In genomic region chr2:63654959-63655358, GRCh38 we compare ENCODE assay signal across 14 cellular contexts.
A peak's percentile ranks its signal among the peaks of the same experiment; 100 is the strongest.
DNase-seq lines count a peak whose midpoint lies in the region; ATAC-seq and TF ChIP-seq lines count a peak whose summit lies in the region.
"Had no signal": no experiment of that assay in that cellular context is flagged by ENCODE, and none has a peak within 500 bp of the region (broad histone marks: within the 10 kb centered on the region; RNA-seq: fewer than 3 reads in every experiment).

No MANE protein-coding gene starts in this region.

- no peak overlapping the region for H3K4me3 Mint-ChIP-seq in HFFc6
- H3K4me3 Mint-ChIP-seq: activated CD4-positive, alpha-beta T cell treated with anti-CD3 and anti-CD28 coated beads, Interleukin-2, amount 10 ng/mL, durations not matched to agents 7 days and 5 days; naive thymus-derived CD4-positive, alpha-beta T cell had no signal

- peaks cover 22% of the 10 kb centered on the region for H3K4me1 Mint-ChIP-seq in HFFc6 (ENCODE audit: low read depth)
- H3K4me1 Mint-ChIP-seq: activated CD4-positive, alpha-beta T cell treated with anti-CD3 and anti-CD28 coated beads, Interleukin-2, amount 10 ng/mL, durations not matched to agents 7 days and 5 days; naive thymus-derived CD4-positive, alpha-beta T cell had no signal

- H3K4me3 ChIP-seq in OCI-LY3 (ENCODE audit: low read length): no peak overlapping the region
- H3K4me3 ChIP-seq: coronary artery had no signal

- peaks cover 12% of the 10 kb centered on the region for H3K36me3 Mint-ChIP-seq in HFFc6 (ENCODE audit: low read depth)

- TF ChIP-seq CTCF in OCI-LY3 (IDR thresholded peaks at IDR 0.05; ENCODE audit: low read depth, low read length) (no peak), HFFc6 (IDR thresholded peaks at IDR 0.05) (no peak)

- H3K4me1 ChIP-seq in OCI-LY3 (ENCODE audit: low read length): peaks cover 15% of the 10 kb centered on the region

- H3K27ac Mint-ChIP-seq in HFFc6: no peak overlapping the region
- H3K27ac Mint-ChIP-seq: activated CD4-positive, alpha-beta T cell treated with anti-CD3 and anti-CD28 coated beads, Interleukin-2, amount 10 ng/mL, durations not matched to agents 7 days and 5 days; naive thymus-derived CD4-positive, alpha-beta T cell had no signal

- H4K20me1 ChIP-seq in OCI-LY3 (ENCODE audit: insufficient read depth, low read length): no peaks in the 10 kb centered on the region

- H3K9me3 ChIP-seq in OCI-LY3 (ENCODE audit: insufficient read depth, low read length): 0 out of 2 replicates have a peak, but pooled peaks cover 3% of the 10 kb centered on the region

- H3K79me2 ChIP-seq in OCI-LY3 (ENCODE audit: low read length): no peaks in the 10 kb centered on the region

- H2AFZ ChIP-seq in OCI-LY3 (ENCODE audit: low read depth, low read length): no peak overlapping the region

- H3K4me2 ChIP-seq in OCI-LY3 (ENCODE audit: low read length): peak overlapping the region; percentile 33; the same call in 1 of the 2 replicates

- H3K27ac ChIP-seq in OCI-LY3 (ENCODE audit: low read length): no peak overlapping the region
- H3K27ac ChIP-seq: coronary artery had no signal

- H3K27me3 Mint-ChIP-seq in HFFc6 (ENCODE audit: insufficient read depth): no peaks in the 10 kb centered on the region; the same call in 1 of the 2 replicates

- H3K9me3 Mint-ChIP-seq in HFFc6: peaks cover 7% of the 10 kb centered on the region; the same call in 1 of the 2 replicates
- H3K9me3 Mint-ChIP-seq: activated CD4-positive, alpha-beta T cell treated with anti-CD3 and anti-CD28 coated beads, Interleukin-2, amount 10 ng/mL, durations not matched to agents 7 days and 5 days had no signal

- H3K27me3 ChIP-seq in OCI-LY3 (ENCODE audit: low read depth, low read length): no peaks in the 10 kb centered on the region

- no peak overlapping the region for H3K9ac ChIP-seq in OCI-LY3 (ENCODE audit: low read length)

- ATAC-seq in GM21786 (IDR thresholded peaks at IDR 0.05; ENCODE audit: unreplicated experiment) (peak; percentile 82), GM18861 (IDR thresholded peaks at IDR 0.05; ENCODE audit: unreplicated experiment) (no peak)
- ATAC-seq: naive thymus-derived CD4-positive, alpha-beta T cell had no signal

- no peaks in the 10 kb centered on the region for H3K36me3 ChIP-seq in OCI-LY3 (replicated peaks; ENCODE audit: low read depth, low read length)

- peak in 2 of 3 experiments; percentile 11 to 15 for DNase-seq in activated CD8-positive, alpha-beta memory T cell treated with anti-CD3 and anti-CD28 coated beads for 48 hours (ENCODE audit: low read depth in 2 of 3, low spot score in 2 of 3)
- DNase-seq in activated CD8-positive, alpha-beta memory T cell treated with anti-CD3 and anti-CD28 coated beads, Interleukin-2, amount 50 U/mL, for 4 hours: no peak
- peak; percentile 4 to 24 (median 10) for DNase-seq in stimulated activated CD4-positive, alpha-beta T cell treated with anti-CD3 and anti-CD28 coated beads, TNF-alpha, amount 100 ng/mL, for 48 hours (ENCODE audit: low read depth in 3 of 3)
- DNase-seq in HUDEP-2 (lab: John Stamatoyannopoulos, UW; ENCODE audit: unreplicated experiment in 76 of 76): no peak
- DNase-seq in HFFc6: no peak
- DNase-seq: activated CD4-positive, alpha-beta T cell treated with anti-CD3 and anti-CD28 coated beads, Interleukin-2, amount 10 ng/mL, durations not matched to agents 7 days and 5 days; hypothalamus; naive thymus-derived CD4-positive, alpha-beta T cell; NCI-H1048; RPMI8226 had no signal

Comparison
In these comparisons a context has a peak if more than half of its experiments do, and no peak if none do; other contexts are left out.
1. DNase-seq: peak in activated CD8-positive, alpha-beta memory T cell treated with anti-CD3 and anti-CD28 coated beads for 48 hours (2 of 3) and stimulated activated CD4-positive, alpha-beta T cell treated with anti-CD3 and anti-CD28 coated beads, TNF-alpha, amount 100 ng/mL, for 48 hours (3 of 3); none in activated CD8-positive, alpha-beta memory T cell treated with anti-CD3 and anti-CD28 coated beads, Interleukin-2, amount 50 U/mL, for 4 hours (single experiment), HUDEP-2 (0 of 76) and HFFc6 (single experiment).